ENCODE assay signal across 9 cellular contexts in genomic region chr6:159788276-159788675, GRCh38. TPM values are rescaled to one million over a fixed set of nuclear protein-coding genes. Genes with fewer than 3 reads are reported as not detected.
DNase-seq lines count a peak whose midpoint lies in the region; ATAC-seq lines count a peak whose summit lies in the region.
"Had no signal": no experiment of that assay in that cellular context is flagged by ENCODE, and none has a peak within 500 bp of the region (broad histone marks: within the 10 kb centered on the region; RNA-seq: fewer than 3 reads in every experiment).

No MANE protein-coding gene starts in this region.

- H3K4me1 Mint-ChIP-seq in activated T-cell treated with anti-CD3 and anti-CD28 coated beads, Interleukin-2, amount 50 U/mL, for 4 hours (ENCODE audit: low read depth) = peaks cover 55% of the 10 kb centered on the region
- peaks cover 55% of the 10 kb centered on the region for H3K4me1 Mint-ChIP-seq in stimulated activated effector memory CD8-positive, alpha-beta T cell treated with anti-CD3 and anti-CD28 coated beads, Interleukin-12 subunit alpha, Interleukin-12 subunit beta, amount 100 ng/mL, for 72 hours

- no peak for DNase-seq in activated T-cell treated with anti-CD3 and anti-CD28 coated beads, Interleukin-2, amount 50 U/mL, for 4 hours
- DNase-seq in right cardiac atrium (no peak), SHP77 treated with DMSO at 0.1 percent for 48 hours (lab: John Stamatoyannopoulos, UW) (no peak)
- peak in 1 of 2 donors; percentile 64 for DNase-seq in stimulated activated effector memory CD8-positive, alpha-beta T cell treated with anti-CD3 and anti-CD28 coated beads, Interleukin-12 subunit alpha, Interleukin-12 subunit beta, amount 100 ng/mL, for 72 hours (ENCODE audit: low spot score in 2 of 2)
- DNase-seq: NCI-H748 treated with DMSO at 0.1 percent for 48 hours had no signal

- H3K9me3 ChIP-seq in HUES64 (ENCODE audit: insufficient read depth, low read depth, low read length) (no peaks in the 10 kb centered on the region), right cardiac atrium (ENCODE audit: control insufficient read depth, low read length) (no peaks in the 10 kb centered on the region)

- 31% methylated on average over 13 of the region's 15 CpGs for WGBS in HUES64
- 33% methylated on average over 15 of the region's 15 CpGs for WGBS in right cardiac atrium

- H3K9me3 Mint-ChIP-seq in activated T-cell treated with anti-CD3 and anti-CD28 coated beads, Interleukin-2, amount 50 U/mL, for 4 hours = no peaks in the 10 kb centered on the region
- H3K9me3 Mint-ChIP-seq in stimulated activated effector memory CD8-positive, alpha-beta T cell treated with anti-CD3 and anti-CD28 coated beads, Interleukin-12 subunit alpha, Interleukin-12 subunit beta, amount 100 ng/mL, for 72 hours = no peaks in the 10 kb centered on the region

- H3K27ac ChIP-seq in HUES64 (ENCODE audit: low read depth, low read length) = no peak overlapping the region
- no peak overlapping the region for H3K27ac ChIP-seq in right cardiac atrium (ENCODE audit: low read length)

- H3K36me3 Mint-ChIP-seq in activated T-cell treated with anti-CD3 and anti-CD28 coated beads, Interleukin-2, amount 50 U/mL, for 4 hours (ENCODE audit: insufficient read depth) = peaks cover 53% of the 10 kb centered on the region
- peaks cover 98% of the 10 kb centered on the region for H3K36me3 Mint-ChIP-seq in stimulated activated effector memory CD8-positive, alpha-beta T cell treated with anti-CD3 and anti-CD28 coated beads, Interleukin-12 subunit alpha, Interleukin-12 subunit beta, amount 100 ng/mL, for 72 hours

- H3K36me3 ChIP-seq in HUES64 (ENCODE audit: insufficient read depth, low read length) = peaks cover 64% of the 10 kb centered on the region

- H3K4me1 ChIP-seq in HUES64 (ENCODE audit: insufficient read depth, low read length) (peaks cover 15% of the 10 kb centered on the region), right cardiac atrium (ENCODE audit: control insufficient read depth, insufficient read depth, low read length) (peaks cover 8% of the 10 kb centered on the region)

- intact Hi-C loops in right cardiac atrium (cut with DNase I) = loop anchor here in 2 of 4 donors (5.0 kb wide), 2 partner anchors 61 to 96 kb away; partner anchors contain the start of genes SOD2 (in 1 of the 2) and WTAP (in 1 of the 2)

- H3K9ac ChIP-seq in HUES64 (ENCODE audit: low read depth, low read length) = peak overlapping the region; percentile 92

- peak overlapping the region; percentile 95 for H3K27ac Mint-ChIP-seq in stimulated activated effector memory CD8-positive, alpha-beta T cell treated with anti-CD3 and anti-CD28 coated beads, Interleukin-12 subunit alpha, Interleukin-12 subunit beta, amount 100 ng/mL, for 72 hours

- H3K27me3 Mint-ChIP-seq in activated T-cell treated with anti-CD3 and anti-CD28 coated beads, Interleukin-2, amount 50 U/mL, for 4 hours (ENCODE audit: low read depth) = no peaks in the 10 kb centered on the region

- peak overlapping the region; percentile 99 for H3K4me3 Mint-ChIP-seq in activated T-cell treated with anti-CD3 and anti-CD28 coated beads, Interleukin-2, amount 50 U/mL, for 4 hours
- H3K4me3 Mint-ChIP-seq in stimulated activated effector memory CD8-positive, alpha-beta T cell treated with anti-CD3 and anti-CD28 coated beads, Interleukin-12 subunit alpha, Interleukin-12 subunit beta, amount 100 ng/mL, for 72 hours = peak overlapping the region; percentile 95

- H3K27me3 ChIP-seq in HUES64 (ENCODE audit: insufficient read depth, low read length) = no peaks in the 10 kb centered on the region
- no peaks in the 10 kb centered on the region for H3K27me3 ChIP-seq in right cardiac atrium (ENCODE audit: control insufficient read depth, insufficient read depth)

- peak overlapping the region; percentile 72 for H3K4me3 ChIP-seq in HUES64 (ENCODE audit: low read length)
- peak overlapping the region; percentile 87 for H3K4me3 ChIP-seq in right cardiac atrium (ENCODE audit: low read length)

- ATAC-seq in activated T-cell treated with anti-CD3 and anti-CD28 coated beads, Interleukin-2, amount 50 U/mL, for 4 hours = no peak
- ATAC-seq in right cardiac atrium (no peak), GM21528 (IDR thresholded peaks at IDR 0.05; ENCODE audit: low FRiP score, unreplicated experiment) (no peak), GM21367 (IDR thresholded peaks at IDR 0.05; ENCODE audit: unreplicated experiment) (no peak), HG02759 (IDR thresholded peaks at IDR 0.05; ENCODE audit: unreplicated experiment) (no peak)
- ATAC-seq in stimulated activated effector memory CD8-positive, alpha-beta T cell treated with anti-CD3 and anti-CD28 coated beads, Interleukin-12 subunit alpha, Interleukin-12 subunit beta, amount 100 ng/mL, for 72 hours = no peak

RNA-seq across cellular contexts. Expression of gene TCP1, which starts 1.1 kb away (rescaled TPM):
- 241 TPM for polyA plus RNA-seq in HUES64 (2013, experiment 1 of 2)
- 208 TPM for polyA plus RNA-seq in HUES64 (2013, experiment 2 of 2)
- total RNA-seq in activated T-cell treated with anti-CD3 and anti-CD28 coated beads, Interleukin-2, amount 50 U/mL, for 4 hours = 100 to 1,000 TPM; 623 to 691 (median 686) TPM
- 100 to 1,000 TPM; 134 to 161 (median 145) TPM for total RNA-seq in right cardiac atrium
- 123 TPM for polyA plus RNA-seq in right cardiac atrium

RNA-seq across cellular contexts. Expression of gene MRPL18, which starts 2.0 kb away (rescaled TPM):
- polyA plus RNA-seq in HUES64 (2013, experiment 1 of 2) = 56.0 TPM
- polyA plus RNA-seq in HUES64 (2013, experiment 2 of 2) = 50.0 TPM
- 100 to 1,000 TPM in 2 of 3 donors, 10 to 100 TPM in 1; 99.8 to 111 (median 101) TPM for total RNA-seq in activated T-cell treated with anti-CD3 and anti-CD28 coated beads, Interleukin-2, amount 50 U/mL, for 4 hours
- 10 to 100 TPM; 56.7 to 67.7 (median 63.5) TPM for total RNA-seq in right cardiac atrium
- polyA plus RNA-seq in right cardiac atrium = 107 TPM

RNA-seq across cellular contexts. Expression of gene PNLDC1, which starts 11.8 kb away (rescaled TPM):
- polyA plus RNA-seq in HUES64 (2013, experiment 1 of 2) = not detected
- polyA plus RNA-seq in HUES64 (2013, experiment 2 of 2) = not detected
- total RNA-seq in activated T-cell treated with anti-CD3 and anti-CD28 coated beads, Interleukin-2, amount 50 U/mL, for 4 hours = 1 to 10 TPM in 1 of 3 donors, under 1 TPM in 2; 0.14 to 2.0 (median 0.30) TPM
- total RNA-seq in right cardiac atrium = under 1 TPM in 2 of 4 donors, not detected in 2; 0.24 to 0.31 TPM
- polyA plus RNA-seq in right cardiac atrium = 0.43 TPM

RNA-seq across cellular contexts. Expression of gene ACAT2, which starts 26.4 kb away (rescaled TPM):
- polyA plus RNA-seq in HUES64 (2013, experiment 1 of 2) = 183 TPM
- 188 TPM for polyA plus RNA-seq in HUES64 (2013, experiment 2 of 2)
- total RNA-seq in activated T-cell treated with anti-CD3 and anti-CD28 coated beads, Interleukin-2, amount 50 U/mL, for 4 hours = 10 to 100 TPM; 37.2 to 49.0 (median 44.1) TPM
- total RNA-seq in right cardiac atrium = 1 to 10 TPM; 4.7 to 7.9 (median 5.1) TPM
- 6.0 TPM for polyA plus RNA-seq in right cardiac atrium
